ENCODE assay signal across 11 cellular contexts in the genomic region with DNA sequence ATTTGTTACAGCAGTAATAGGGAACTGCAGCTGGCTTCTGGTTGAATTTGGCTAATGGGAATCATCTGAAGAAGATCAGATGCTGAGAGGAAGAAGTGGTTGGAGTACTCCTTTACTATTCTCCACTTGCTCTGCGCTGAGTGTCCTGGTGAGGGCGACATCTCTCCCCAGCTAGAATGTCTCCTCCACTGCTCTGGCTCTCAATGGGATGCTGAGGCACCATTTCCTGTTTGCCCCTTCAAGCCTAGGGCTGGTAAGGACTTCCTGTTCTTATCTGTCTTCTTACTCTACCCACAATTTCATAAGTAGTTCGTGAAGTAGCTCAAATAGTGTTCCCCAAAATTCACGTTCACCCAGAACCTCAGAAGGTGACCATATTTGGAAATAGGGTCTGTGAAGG. TPM values are rescaled to one million over a fixed set of nuclear protein-coding genes. Genes with fewer than 3 reads are reported as not detected.
DNase-seq lines count a peak whose midpoint lies in the region; ATAC-seq and TF ChIP-seq lines count a peak whose summit lies in the region.
"Had no signal": no experiment of that assay in that cellular context is flagged by ENCODE, and none has a peak within 500 bp of the region (broad histone marks: within the 10 kb centered on the region; RNA-seq: fewer than 3 reads in every experiment).

No MANE protein-coding gene starts in this region.

- no peak overlapping the region for H3K4me3 ChIP-seq in Peyer's patch
- H3K4me3 ChIP-seq: coronary artery had no signal

- no peak overlapping the region for H3K27ac Mint-ChIP-seq in activated T-cell treated with anti-CD3 and anti-CD28 coated beads, Interleukin-2, amount 50 U/mL, for 24 hours
- H3K27ac Mint-ChIP-seq in activated T-helper 17 cell treated with anti-CD3 and anti-CD28 coated beads, Interleukin-2, amount 50 U/mL, for 72 hours: no peak overlapping the region

- no peak overlapping the region for H3K27ac ChIP-seq in Peyer's patch
- H3K27ac ChIP-seq: coronary artery had no signal

- no peaks in the 10 kb centered on the region for H3K9me3 ChIP-seq in Peyer's patch

- H3K9me3 Mint-ChIP-seq in activated T-cell treated with anti-CD3 and anti-CD28 coated beads, Interleukin-2, amount 50 U/mL, for 24 hours: no peaks in the 10 kb centered on the region
- no peaks in the 10 kb centered on the region for H3K9me3 Mint-ChIP-seq in activated T-helper 17 cell treated with anti-CD3 and anti-CD28 coated beads, Interleukin-2, amount 50 U/mL, for 72 hours

- no peaks in the 10 kb centered on the region for H3K27me3 ChIP-seq in Peyer's patch

- H3K4me1 Mint-ChIP-seq in activated T-cell treated with anti-CD3 and anti-CD28 coated beads, Interleukin-2, amount 50 U/mL, for 24 hours (ENCODE audit: low read depth): peaks cover 8% of the 10 kb centered on the region
- H3K4me1 Mint-ChIP-seq in activated T-helper 17 cell treated with anti-CD3 and anti-CD28 coated beads, Interleukin-2, amount 50 U/mL, for 72 hours: no peaks in the 10 kb centered on the region

- DNase-seq in activated T-cell treated with anti-CD3 and anti-CD28 coated beads, Interleukin-2, amount 50 U/mL, for 48 hours: peak; percentile 32 to 46
- DNase-seq in activated T-cell treated with anti-CD3 and anti-CD28 coated beads, Interleukin-2, amount 50 U/mL, for 24 hours: no peak
- DNase-seq in Kasumi-1 (lab: John Stamatoyannopoulos, UW) (peak; percentile 47), Peyer's patch (no peak)
- peak; percentile 34 for DNase-seq in stimulated activated CD8-positive, alpha-beta memory T cell treated with anti-CD3 and anti-CD28 coated beads, Interleukin-4, amount 100 ng/mL, for 48 hours
- DNase-seq: NCI-H2029, substantia nigra had no signal

- ATAC-seq in activated T-helper 17 cell treated with anti-CD3 and anti-CD28 coated beads, Interleukin-2, amount 50 U/mL, for 72 hours (replicated peaks): peak; percentile 67
- ATAC-seq in esophagus mucosa (no peak), GM18498 (IDR thresholded peaks at IDR 0.05; ENCODE audit: unreplicated experiment) (no peak)

- no peak for TF ChIP-seq POLR2A in Peyer's patch (IDR thresholded peaks at IDR 0.05)

- peaks cover 20% of the 10 kb centered on the region for H3K27me3 Mint-ChIP-seq in activated T-cell treated with anti-CD3 and anti-CD28 coated beads, Interleukin-2, amount 50 U/mL, for 24 hours
- H3K27me3 Mint-ChIP-seq in activated T-helper 17 cell treated with anti-CD3 and anti-CD28 coated beads, Interleukin-2, amount 50 U/mL, for 72 hours: peaks cover 30% of the 10 kb centered on the region

- H3K4me1 ChIP-seq in Peyer's patch: peaks cover 0 to 3% (median 0%) of the 10 kb centered on the region in 4 donors

- no peak for TF ChIP-seq CTCF in Peyer's patch (IDR thresholded peaks at IDR 0.05)

- no peak overlapping the region for H3K4me3 Mint-ChIP-seq in activated T-cell treated with anti-CD3 and anti-CD28 coated beads, Interleukin-2, amount 50 U/mL, for 24 hours
- no peak overlapping the region for H3K4me3 Mint-ChIP-seq in activated T-helper 17 cell treated with anti-CD3 and anti-CD28 coated beads, Interleukin-2, amount 50 U/mL, for 72 hours

- H3K36me3 Mint-ChIP-seq in activated T-cell treated with anti-CD3 and anti-CD28 coated beads, Interleukin-2, amount 50 U/mL, for 24 hours (ENCODE audit: low read depth): no peaks in the 10 kb centered on the region
- no peaks in the 10 kb centered on the region for H3K36me3 Mint-ChIP-seq in activated T-helper 17 cell treated with anti-CD3 and anti-CD28 coated beads, Interleukin-2, amount 50 U/mL, for 72 hours (ENCODE audit: low read depth)

- H3K36me3 ChIP-seq in Peyer's patch: no peaks in the 10 kb centered on the region

RNA-seq across cellular contexts. Expression of gene TES, which starts 43.2 kb away (rescaled TPM):
- 10 to 100 TPM; 57.6 to 79.4 TPM for total RNA-seq in activated T-helper 17 cell treated with anti-CD3 and anti-CD28 coated beads, Interleukin-2, amount 50 U/mL, for 72 hours
- total RNA-seq in esophagus mucosa (52.9 TPM), Peyer's patch (10 to 100 TPM; 62.7 to 97.4 (median 69.6) TPM)

Comparison
In these comparisons a context has a peak if more than half of its experiments do, and no peak if none do; other contexts are left out.
1. DNase-seq: peak in activated T-cell treated with anti-CD3 and anti-CD28 coated beads, Interleukin-2, amount 50 U/mL, for 48 hours (2 of 2), Kasumi-1 (2 of 2) and stimulated activated CD8-positive, alpha-beta memory T cell treated with anti-CD3 and anti-CD28 coated beads, Interleukin-4, amount 100 ng/mL, for 48 hours (single experiment); none in activated T-cell treated with anti-CD3 and anti-CD28 coated beads, Interleukin-2, amount 50 U/mL, for 24 hours (single experiment) and Peyer's patch (0 of 3).